ENCODE assay signal across 9 cellular contexts in genomic region chr22:25447067-25447688, GRCh38.
A peak's percentile ranks its signal among the peaks of the same experiment; 100 is the strongest.
DNase-seq lines count a peak whose midpoint lies in the region; ATAC-seq lines count a peak whose summit lies in the region.
"Had no signal": no experiment of that assay in that cellular context is flagged by ENCODE, and none has a peak within 500 bp of the region (broad histone marks: within the 10 kb centered on the region; RNA-seq: fewer than 3 reads in every experiment).

No MANE protein-coding gene starts in this region.

- H3K9ac ChIP-seq in Karpas-422 (ENCODE audit: low read length): peak overlapping the region; percentile 86

- H4K20me1 ChIP-seq in Karpas-422 (ENCODE audit: insufficient read depth, low read depth, low read length): 0 out of 2 replicates have a peak, but pooled peaks cover 9% of the 10 kb centered on the region

- peaks cover 53% of the 10 kb centered on the region for H3K79me2 ChIP-seq in Karpas-422 (ENCODE audit: low read length)

- peak overlapping the region; percentile 88 for H3K4me3 Mint-ChIP-seq in activated naive CD8-positive, alpha-beta T cell treated with anti-CD3 and anti-CD28 coated beads, Interleukin-2, amount 50 U/mL, for 24 hours
- H3K4me3 Mint-ChIP-seq in natural killer cell treated with Interleukin-12 subunit alpha and Interleukin-12 subunit beta and Interleukin-15 and Interleukin-18, amount 100 ng/mL, for 72 hours: peak overlapping the region; percentile 82

- peak overlapping the region; percentile 99 for H3K27ac Mint-ChIP-seq in activated naive CD8-positive, alpha-beta T cell treated with anti-CD3 and anti-CD28 coated beads, Interleukin-2, amount 50 U/mL, for 24 hours
- H3K27ac Mint-ChIP-seq in natural killer cell treated with Interleukin-12 subunit alpha and Interleukin-12 subunit beta and Interleukin-15 and Interleukin-18, amount 100 ng/mL, for 72 hours: peak overlapping the region; percentile 92 to 98

- H3K9me3 ChIP-seq in Karpas-422 (ENCODE audit: low read length): no peaks in the 10 kb centered on the region

- ATAC-seq in activated naive CD8-positive, alpha-beta T cell treated with anti-CD3 and anti-CD28 coated beads, Interleukin-2, amount 50 U/mL, for 24 hours: no peak
- no peak for ATAC-seq in natural killer cell treated with Interleukin-12 subunit alpha and Interleukin-12 subunit beta and Interleukin-15 and Interleukin-18, amount 100 ng/mL, for 72 hours
- no peak for ATAC-seq in activated CD4-positive, CD25-positive, alpha-beta regulatory T cell treated with anti-CD3 and anti-CD28 coated beads, Interleukin-2, amount 50 U/mL, for 24 hours

- no peaks in the 10 kb centered on the region for H3K9me3 Mint-ChIP-seq in activated naive CD8-positive, alpha-beta T cell treated with anti-CD3 and anti-CD28 coated beads, Interleukin-2, amount 50 U/mL, for 24 hours
- H3K9me3 Mint-ChIP-seq in natural killer cell treated with Interleukin-12 subunit alpha and Interleukin-12 subunit beta and Interleukin-15 and Interleukin-18, amount 100 ng/mL, for 72 hours: no peaks in the 10 kb centered on the region

- peak overlapping the region; percentile 54 for H2AFZ ChIP-seq in Karpas-422 (ENCODE audit: low read length)

- H3K36me3 ChIP-seq in Karpas-422 (ENCODE audit: insufficient read depth, low read length): 0 out of 2 replicates have a peak, but pooled peaks cover 2% of the 10 kb centered on the region

- no peaks in the 10 kb centered on the region for H3K9me2 ChIP-seq in Karpas-422 (replicated peaks; ENCODE audit: insufficient read depth, low read length)

- peaks cover 18% of the 10 kb centered on the region for H3K36me3 Mint-ChIP-seq in activated naive CD8-positive, alpha-beta T cell treated with anti-CD3 and anti-CD28 coated beads, Interleukin-2, amount 50 U/mL, for 24 hours (ENCODE audit: low read depth)
- peaks cover 9% of the 10 kb centered on the region for H3K36me3 Mint-ChIP-seq in natural killer cell treated with Interleukin-12 subunit alpha and Interleukin-12 subunit beta and Interleukin-15 and Interleukin-18, amount 100 ng/mL, for 72 hours

- no peaks in the 10 kb centered on the region for H3K27me3 ChIP-seq in Karpas-422 (ENCODE audit: low read length)

- H3K27me3 Mint-ChIP-seq in activated naive CD8-positive, alpha-beta T cell treated with anti-CD3 and anti-CD28 coated beads, Interleukin-2, amount 50 U/mL, for 24 hours: peaks cover 2% of the 10 kb centered on the region
- H3K27me3 Mint-ChIP-seq in natural killer cell treated with Interleukin-12 subunit alpha and Interleukin-12 subunit beta and Interleukin-15 and Interleukin-18, amount 100 ng/mL, for 72 hours: no peaks in the 10 kb centered on the region

- peaks cover 36% of the 10 kb centered on the region for H3K4me1 Mint-ChIP-seq in activated naive CD8-positive, alpha-beta T cell treated with anti-CD3 and anti-CD28 coated beads, Interleukin-2, amount 50 U/mL, for 24 hours
- H3K4me1 Mint-ChIP-seq in natural killer cell treated with Interleukin-12 subunit alpha and Interleukin-12 subunit beta and Interleukin-15 and Interleukin-18, amount 100 ng/mL, for 72 hours (ENCODE audit: low read depth in 2 of 2): peaks cover 28 to 31% of the 10 kb centered on the region in 2 donors

- in situ Hi-C loops in G401 (cut with HindIII; ENCODE audit: low sequenced_read_pairs): no loop called here

- DNase-seq in G401 (ENCODE audit: low spot score): peak; percentile 72
- peak; percentile 49 for DNase-seq in Karpas-422
- no peak for DNase-seq in activated naive CD8-positive, alpha-beta T cell treated with anti-CD3 and anti-CD28 coated beads, Interleukin-2, amount 50 U/mL, for 24 hours
- DNase-seq in natural killer cell treated with Interleukin-12 subunit alpha and Interleukin-12 subunit beta and Interleukin-15 and Interleukin-18, amount 100 ng/mL, for 72 hours (ENCODE audit: low spot score): no peak
- DNase-seq in stimulated activated CD4-positive, alpha-beta T cell treated with anti-CD3 and anti-CD28 coated beads, Interleukin-15, amount 100 ng/mL, for 24 hours: no peak
- DNase-seq in dedifferentiated amniotic fluid mesenchymal stem cell (ENCODE audit: extremely low spot score): no peak
- no peak for DNase-seq in activated effector memory CD4-positive, alpha-beta T cell treated with anti-CD3 and anti-CD28 coated beads, Interleukin-2, amount 50 U/mL, for 16 hours
- DNase-seq: NCI-H1436 treated with DMSO at 0.1 percent for 48 hours had no signal

- H3K4me1 ChIP-seq in Karpas-422 (ENCODE audit: low read length): peaks cover 21% of the 10 kb centered on the region

- H3K27ac ChIP-seq in Karpas-422 (ENCODE audit: low read length): peak overlapping the region; percentile 58

- peak overlapping the region; percentile 79 for H3K4me2 ChIP-seq in Karpas-422 (ENCODE audit: low read depth, low read length, poor library complexity, severe bottlenecking)

- H3K4me3 ChIP-seq in Karpas-422 (ENCODE audit: low read length): peak overlapping the region; percentile 85

Comparison
In these comparisons a context has a peak if more than half of its experiments do, and no peak if none do; other contexts are left out.
1. DNase-seq: peak in G401 (single experiment) and Karpas-422 (single experiment); none in activated naive CD8-positive, alpha-beta T cell treated with anti-CD3 and anti-CD28 coated beads, Interleukin-2, amount 50 U/mL, for 24 hours (single experiment), natural killer cell treated with Interleukin-12 subunit alpha and Interleukin-12 subunit beta and Interleukin-15 and Interleukin-18, amount 100 ng/mL, for 72 hours (single experiment), stimulated activated CD4-positive, alpha-beta T cell treated with anti-CD3 and anti-CD28 coated beads, Interleukin-15, amount 100 ng/mL, for 24 hours (single experiment), dedifferentiated amniotic fluid mesenchymal stem cell (single experiment) and activated effector memory CD4-positive, alpha-beta T cell treated with anti-CD3 and anti-CD28 coated beads, Interleukin-2, amount 50 U/mL, for 16 hours (single experiment).